In genomic region chr16:3123986-3124886, GRCh38 we compare ENCODE assay signal across 1 cellular context.
TF ChIP-seq lines count a peak whose summit lies in the region.

No MANE protein-coding gene starts in this region.

TF ChIP-seq in K562, 482 proteins besides CTCF, POLR2A, EP300 and RAD21 (continued from another document and continues in another):
- TF ChIP-seq ZBTB49 (CRISPR knock-in tag; IDR thresholded peaks at IDR 0.05; ENCODE audit: borderline replicate concordance) = no peak
- no peak for TF ChIP-seq THRAP3 (IDR thresholded peaks at IDR 0.05; ENCODE audit: borderline replicate concordance)
- TF ChIP-seq TRIM28 (IDR thresholded peaks at IDR 0.05) = no peak
- no peak for TF ChIP-seq ZNF224 (CRISPR knock-in tag; IDR thresholded peaks at IDR 0.05)
- TF ChIP-seq CBX1 (IDR thresholded peaks at IDR 0.05; ENCODE audit: low read depth) = 0 out of 2 replicates have a peak, but pooled peaks have one; percentile 28
- TF ChIP-seq POLR2AphosphoS5 (IDR thresholded peaks at IDR 0.05; ENCODE audit: control insufficient read depth, insufficient read depth, low read depth, low read length) = peak; percentile 24
- TF ChIP-seq FOXK2 (conservative IDR thresholded peaks at IDR 0.05 in 1 of 2, IDR thresholded peaks at IDR 0.05 in 1 of 2; ENCODE audit: low read depth in 2 of 2) = no peak
- peak; percentile 50 for TF ChIP-seq CREM (IDR thresholded peaks at IDR 0.05; ENCODE audit: low read depth)
- no peak; the same call in 1 of the 2 replicates for TF ChIP-seq NBN (IDR thresholded peaks at IDR 0.05; ENCODE audit: low read depth)
- TF ChIP-seq KDM1A (IDR thresholded peaks at IDR 0.05) = no peak
- TF ChIP-seq KAT8 (IDR thresholded peaks at IDR 0.05; ENCODE audit: low read depth) = no peak
- TF ChIP-seq HIVEP1 (CRISPR knock-in tag; IDR thresholded peaks at IDR 0.05) = no peak
- TF ChIP-seq USF2 (CRISPR knock-in tag; IDR thresholded peaks at IDR 0.05) = peak; percentile 7; the same call in 1 of the 2 replicates
- TF ChIP-seq TAF7 (tag; IDR thresholded peaks at IDR 0.05) = peak; percentile 66; the same call in 1 of the 2 replicates
- no peak for TF ChIP-seq FOXO4 (CRISPR knock-in tag; IDR thresholded peaks at IDR 0.05)
- TF ChIP-seq TAF15 (IDR thresholded peaks at IDR 0.05; ENCODE audit: low read depth, low read length) = no peak
- TF ChIP-seq ELF2 (CRISPR knock-in tag; IDR thresholded peaks at IDR 0.05) = peak; percentile 93
- TF ChIP-seq MCM7 (IDR thresholded peaks at IDR 0.05) = no peak
- no peak for TF ChIP-seq ZNF655 (CRISPR knock-in tag; IDR thresholded peaks at IDR 0.05)
- TF ChIP-seq TFE3 (CRISPR knock-in tag; IDR thresholded peaks at IDR 0.05) = no peak
- TF ChIP-seq GATAD2B (IDR thresholded peaks at IDR 0.05; ENCODE audit: borderline replicate concordance) = no peak
- TF ChIP-seq ZNF121 (CRISPR knock-in tag; conservative IDR thresholded peaks at IDR 0.05) = no peak
- peak in 1 of 2 experiments; percentile 81; a peak in 2 of 4 replicates for TF ChIP-seq FOXA3 (CRISPR knock-in tag; conservative IDR thresholded peaks at IDR 0.05 in 1 of 2, IDR thresholded peaks at IDR 0.05 in 1 of 2)
- TF ChIP-seq SAP30 (IDR thresholded peaks at IDR 0.05; ENCODE audit: borderline replicate concordance, insufficient read depth, low read depth, low read length, poor library complexity, severe bottlenecking) = peak; percentile 86
- TF ChIP-seq NR2C2 (CRISPR knock-in tag; IDR thresholded peaks at IDR 0.05) = no peak
- TF ChIP-seq NR2C2 (tag; IDR thresholded peaks at IDR 0.05) = peak; percentile 12; the same call in 1 of the 2 replicates
- no peak for TF ChIP-seq HSF4 (CRISPR knock-in tag; IDR thresholded peaks at IDR 0.05; ENCODE audit: borderline replicate concordance)
- no peak for TF ChIP-seq IFI16 (CRISPR knock-in tag; IDR thresholded peaks at IDR 0.05)
- no peak for TF ChIP-seq E2F3 (CRISPR knock-in tag; IDR thresholded peaks at IDR 0.05)
- peak in 1 of 2 experiments; percentile 84; a peak in 2 of 4 replicates for TF ChIP-seq HDAC1 (IDR thresholded peaks at IDR 0.05)
- TF ChIP-seq POLR2G (IDR thresholded peaks at IDR 0.05; ENCODE audit: low read depth, low read length) = peak; percentile 89
- TF ChIP-seq NFIC (IDR thresholded peaks at IDR 0.05) = peak; percentile 11
- no peak for TF ChIP-seq CHD2 (IDR thresholded peaks at IDR 0.05; ENCODE audit: low read depth, low read length)
- peak; percentile 64; the same call in 1 of the 2 replicates for TF ChIP-seq KLF1 (tag; IDR thresholded peaks at IDR 0.05)
- TF ChIP-seq NRF1 (conservative IDR thresholded peaks at IDR 0.05 in 1 of 2, IDR thresholded peaks at IDR 0.05 in 1 of 2) = peak; percentile 71 to 76
- TF ChIP-seq MEF2D (tag; conservative IDR thresholded peaks at IDR 0.05; ENCODE audit: low read depth) = no peak
- TF ChIP-seq SMARCA4 (IDR thresholded peaks at IDR 0.05) = peak; percentile 42; the same call in 1 of the 2 replicates
- TF ChIP-seq KDM4B (IDR thresholded peaks at IDR 0.05; ENCODE audit: borderline replicate concordance in 2 of 2, low read depth in 1 of 2) = 0 out of 4 replicates have a peak, but pooled peaks of 1 of the 2 experiments have one; percentile 26
- TF ChIP-seq ZBTB2 (IDR thresholded peaks at IDR 0.05) = no peak
- no peak for TF ChIP-seq RBM15 (IDR thresholded peaks at IDR 0.05; ENCODE audit: insufficient read depth, low read length)
- no peak for TF ChIP-seq SMC3 (conservative IDR thresholded peaks at IDR 0.05; ENCODE audit: insufficient read depth, low read depth, low read length)
- TF ChIP-seq MXI1 (IDR thresholded peaks at IDR 0.05; ENCODE audit: low read depth, low read length) = peak; percentile 90
- peak; percentile 71 for TF ChIP-seq HDAC2 (IDR thresholded peaks at IDR 0.05)
- peak; percentile 68 for TF ChIP-seq PHF8 (IDR thresholded peaks at IDR 0.05; ENCODE audit: borderline replicate concordance, low read length)
- no peak for TF ChIP-seq DLX4 (CRISPR knock-in tag; IDR thresholded peaks at IDR 0.05)
- no peak for TF ChIP-seq STAT5B (CRISPR knock-in tag; IDR thresholded peaks at IDR 0.05)
- TF ChIP-seq ZBTB7A (IDR thresholded peaks at IDR 0.05; ENCODE audit: borderline replicate concordance, control insufficient read depth, low read depth, low read length) = 0 out of 2 replicates have a peak, but pooled peaks have one; percentile 58
- TF ChIP-seq MECOM (CRISPR knock-in tag; IDR thresholded peaks at IDR 0.05) = no peak
- TF ChIP-seq DIDO1 (tag; IDR thresholded peaks at IDR 0.05; ENCODE audit: low read depth) = peak; percentile 53; the same call in 1 of the 2 replicates
- no peak for TF ChIP-seq ARNT (IDR thresholded peaks at IDR 0.05)
- no peak for TF ChIP-seq ATF2 (CRISPR knock-in tag; IDR thresholded peaks at IDR 0.05)
- TF ChIP-seq DPF2 (IDR thresholded peaks at IDR 0.05) = 0 out of 2 replicates have a peak, but pooled peaks have one; percentile 43
- no peak for TF ChIP-seq ZNF584 (CRISPR knock-in tag; IDR thresholded peaks at IDR 0.05; ENCODE audit: low read depth)
- TF ChIP-seq CBX2 (IDR thresholded peaks at IDR 0.05; ENCODE audit: insufficient read depth, low read length, poor library complexity, severe bottlenecking) = no peak
- no peak for TF ChIP-seq RNF219 (CRISPR knock-in tag; IDR thresholded peaks at IDR 0.05)
- TF ChIP-seq FOXK1 (CRISPR knock-in tag; IDR thresholded peaks at IDR 0.05; ENCODE audit: borderline replicate concordance) = peak; percentile 92; the same call in 1 of the 2 replicates
- peak; percentile 96 for TF ChIP-seq SP1 (CRISPR knock-in tag; IDR thresholded peaks at IDR 0.05)
- TF ChIP-seq TCFL5 (CRISPR knock-in tag; conservative IDR thresholded peaks at IDR 0.05) = no peak
- TF ChIP-seq GABPB2 (CRISPR knock-in tag; conservative IDR thresholded peaks at IDR 0.05) = no peak
